1 cellular context compared by ENCODE assay signal in the genomic region with DNA sequence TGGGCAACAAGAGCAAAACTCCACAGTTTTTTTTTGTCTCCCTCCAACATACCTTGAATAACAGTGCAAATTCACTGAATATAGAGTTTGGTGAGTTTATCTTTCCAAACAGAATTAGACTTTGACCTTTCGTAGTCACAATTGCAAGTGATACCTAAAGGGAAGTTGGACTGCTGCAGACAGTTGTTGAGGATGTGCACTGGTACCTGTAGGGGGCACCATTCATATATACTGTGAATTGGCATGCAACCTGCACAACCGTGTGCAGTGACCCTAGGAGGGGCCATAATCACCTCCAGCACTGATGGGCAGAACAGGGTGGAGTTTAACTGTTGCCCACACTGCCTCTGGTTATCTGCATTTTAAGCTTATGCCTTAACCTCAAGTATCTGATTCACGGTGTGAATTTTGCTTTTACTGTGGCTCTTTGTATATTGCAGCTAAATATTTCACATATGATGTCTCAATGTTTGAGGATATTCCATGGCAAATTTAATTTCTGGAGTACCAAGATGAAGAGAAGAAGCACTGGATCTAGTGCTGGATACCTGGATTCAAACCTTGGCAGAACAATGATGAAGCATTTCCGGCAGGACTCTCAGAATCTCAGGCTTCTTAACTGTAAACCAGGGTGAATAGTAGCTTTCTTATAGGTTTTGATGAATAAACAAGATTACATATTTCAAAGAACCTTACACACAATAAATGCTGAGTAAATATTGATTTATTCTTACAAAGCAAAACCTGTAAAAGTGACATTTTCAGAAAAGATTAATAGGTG.
TF ChIP-seq lines count a peak whose summit lies in the region.

No MANE protein-coding gene starts in this region.

TF ChIP-seq in HepG2, 621 proteins besides CTCF, POLR2A, EP300 and RAD21 (continued from another document):
- TF ChIP-seq HNF4A (CRISPR knock-in tag; IDR thresholded peaks at IDR 0.05), result peak; percentile 31; the same call in 1 of the 2 replicates
- no peak for TF ChIP-seq ZNF772 (CRISPR knock-in tag; IDR thresholded peaks at IDR 0.05)
- no peak for TF ChIP-seq PHB2 (IDR thresholded peaks at IDR 0.05; ENCODE audit: partially characterized antibody)
- TF ChIP-seq ZNF10 (CRISPR knock-in tag; IDR thresholded peaks at IDR 0.05; ENCODE audit: borderline replicate concordance, low read depth), result no peak
